ENCODE assay signal across 8 cellular contexts in the genomic region with DNA sequence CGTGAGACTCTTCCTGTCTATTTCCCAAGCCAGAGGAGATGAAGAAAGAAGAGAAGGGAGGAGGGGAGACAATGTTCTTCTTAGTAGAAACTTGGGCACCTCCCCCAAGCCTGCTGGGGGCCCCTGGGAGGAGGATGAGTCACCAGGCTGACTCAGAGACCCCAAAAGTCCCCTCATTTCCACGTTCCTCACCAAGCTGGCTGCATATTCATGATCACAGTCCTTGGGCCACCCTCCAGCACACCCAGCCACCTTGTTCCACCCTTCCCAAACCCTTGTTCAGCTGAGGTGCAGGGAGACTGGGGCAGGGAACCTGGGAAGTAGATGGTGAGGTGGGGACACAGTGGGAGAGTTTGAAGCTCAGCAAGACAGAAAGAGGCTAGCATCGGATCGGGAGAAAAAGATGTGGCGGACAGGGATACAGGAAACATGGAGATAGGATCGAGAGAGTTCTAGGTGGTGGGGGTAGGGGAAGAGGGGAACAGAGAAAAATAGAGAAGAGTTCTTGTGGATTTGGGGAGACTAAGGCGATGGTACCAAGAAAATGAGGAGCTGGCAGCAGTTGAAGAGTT. TPM values are rescaled to one million over a fixed set of nuclear protein-coding genes. Genes with fewer than 3 reads are reported as not detected.
DNase-seq lines count a peak whose midpoint lies in the region; ATAC-seq and TF ChIP-seq lines count a peak whose summit lies in the region.

No MANE protein-coding gene starts in this region.

- no TSS peak for BruUV-seq in mammary epithelial cell (replicated peaks; lab: Mats Ljungman, UMichigan)

- peaks cover 16% of the 10 kb centered on the region for H3K79me2 ChIP-seq in mammary epithelial cell (ENCODE audit: insufficient read depth, low read length)

- H3K9me3 ChIP-seq in CD8-positive, alpha-beta T cell (ENCODE audit: low read length) = no peaks in the 10 kb centered on the region
- H3K9me3 ChIP-seq in mammary epithelial cell (replicated peaks; ENCODE audit: insufficient read depth, low read length) (no peaks in the 10 kb centered on the region), liver (ENCODE audit: control insufficient read depth in 4 of 4, low read length in 3 of 4) (no peaks in the 10 kb centered on the region)
- no peaks in the 10 kb centered on the region for H3K9me3 ChIP-seq in effector memory CD4-positive, alpha-beta T cell (ENCODE audit: control insufficient read depth, low read length)

- POLR2A ChIA-PET in CD8-positive, alpha-beta T cell (lab: Charles Lee) = interaction anchor here (0.7 to 1.9 kb wide), 5 partner anchors 8 to 202 kb away, joined by 3 to 23 read pairs (median 4); a partner anchor contains a TSS

- H3K9ac ChIP-seq in mammary epithelial cell (ENCODE audit: insufficient read depth, low read length) = peak overlapping the region; percentile 74
- H3K9ac ChIP-seq in liver (ENCODE audit: low read depth in 1 of 2, low read length in 2 of 2) = peak overlapping the region; percentile 57 to 88

- WGBS in mammary epithelial cell (ENCODE audit: low coverage, missing lambda C conversion rate) = 3% methylated on average over 7 of the region's 7 CpGs
- WGBS in liver = 14% methylated on average over 7 of the region's 7 CpGs

- peak overlapping the region; percentile 77 for H3K4me3 Mint-ChIP-seq in CD8-positive, alpha-beta T cell
- peak overlapping the region; percentile 91 for H3K4me3 Mint-ChIP-seq in stimulated activated naive CD8-positive, alpha-beta T cell treated with anti-CD3 and anti-CD28 coated beads, Interleukin-15, Interleukin-2, amounts not matched to agents 100 ng/mL and 50 ng/mL, for 24 hours

- dilution Hi-C loops in mammary epithelial cell (cut with HindIII; ENCODE audit: low sequenced_read_pairs) = no loop called here

- no peak for TF ChIP-seq RAD21 in liver (IDR thresholded peaks at IDR 0.05)

- peak in 3 of 7 experiments; percentile 10 to 50 (median 40) for DNase-seq in CD8-positive, alpha-beta T cell
- DNase-seq in OCI-M1 (lab: John Stamatoyannopoulos, UW) (peak; percentile 55), mammary epithelial cell (peak; percentile 50), NCI-H2081 treated with DMSO at 0.1 percent for 48 hours (lab: John Stamatoyannopoulos, UW) (no peak), NCI-H1048 (lab: John Stamatoyannopoulos, UW) (no peak)
- no peak for DNase-seq in effector memory CD4-positive, alpha-beta T cell

- peak overlapping the region; percentile 94 for H2AFZ ChIP-seq in mammary epithelial cell (ENCODE audit: low read depth, low read length)

- no peak for ATAC-seq in CD8-positive, alpha-beta T cell

- H3K4me3 ChIP-seq in CD8-positive, alpha-beta T cell (ENCODE audit: low read depth, low read length) = no peak overlapping the region
- peak overlapping the region; percentile 70 to 93 (median 82) for H3K4me3 ChIP-seq in mammary epithelial cell (replicated peaks in 1 of 3; ENCODE audit: insufficient read depth in 1 of 3, low read depth in 2 of 3, low read length in 3 of 3)
- peak overlapping the region; percentile 56 to 76 (median 64) for H3K4me3 ChIP-seq in liver (ENCODE audit: low read depth in 1 of 3, low read length in 3 of 3)
- H3K4me3 ChIP-seq in effector memory CD4-positive, alpha-beta T cell (ENCODE audit: insufficient read depth, low read depth, low read length, poor library complexity, severe bottlenecking) = no peak overlapping the region

- H3K4me2 ChIP-seq in mammary epithelial cell (ENCODE audit: insufficient read depth, low read depth, low read length) = peak overlapping the region; percentile 90

- CTCF ChIA-PET in CD8-positive, alpha-beta T cell (lab: Charles Lee) = interaction anchor here (0.9 to 4.3 kb wide), 19 partner anchors 9 to 450 kb away, joined by 3 to 73 read pairs (median 10); a partner anchor contains a TSS
- CTCF ChIA-PET in mammary epithelial cell (lab: Charles Lee; ENCODE audit: low non-redundant PET) = interaction anchor here (0.6 kb wide), 1 partner anchor 65 kb away, joined by 4 read pairs; no protein-coding TSS in a partner anchor

- peaks cover 18% of the 10 kb centered on the region for H3K4me1 ChIP-seq in CD8-positive, alpha-beta T cell (ENCODE audit: insufficient read depth, low read length)
- H3K4me1 ChIP-seq in mammary epithelial cell (ENCODE audit: insufficient read depth, low read length) (peaks cover 8% of the 10 kb centered on the region), liver (ENCODE audit: control insufficient read depth in 4 of 4, insufficient read depth in 4 of 4, low read length in 3 of 4) (peaks cover 4 to 17% (median 12%) of the 10 kb centered on the region in 4 donors)
- H3K4me1 ChIP-seq in effector memory CD4-positive, alpha-beta T cell (ENCODE audit: control insufficient read depth, insufficient read depth, low read length, poor library complexity, severe bottlenecking) = peaks cover 7% of the 10 kb centered on the region

- H3K27ac ChIP-seq in CD8-positive, alpha-beta T cell (ENCODE audit: low read depth, low read length) = no peak overlapping the region
- H3K27ac ChIP-seq in mammary epithelial cell (ENCODE audit: insufficient read depth, low read depth, low read length) = peak overlapping the region; percentile 54
- H3K27ac ChIP-seq in liver (ENCODE audit: low read depth in 1 of 2, low read length in 2 of 2) = peak overlapping the region; percentile 49 to 68
- H3K27ac ChIP-seq in effector memory CD4-positive, alpha-beta T cell (ENCODE audit: insufficient read depth, low read length, poor library complexity, severe bottlenecking) = no peak overlapping the region

- intact Hi-C loops in CD8-positive, alpha-beta T cell (cut with DNase I, micrococcal nuclease) = loop anchor here in 1 of 2 experiments (10.0 kb wide), 1 partner anchor 471 kb away; no protein-coding TSS in a partner anchor
- intact Hi-C loops in mammary epithelial cell (cut with micrococcal nuclease) = loop anchor here (10.0 kb wide), 1 partner anchor 631 kb away; a partner anchor contains a TSS

- TF ChIP-seq CTCF in CD8-positive, alpha-beta T cell (IDR thresholded peaks at IDR 0.05) = no peak
- TF ChIP-seq CTCF in mammary epithelial cell (conservative IDR thresholded peaks at IDR 0.05 in 1 of 2, IDR thresholded peaks at IDR 0.05 in 1 of 2; ENCODE audit: extremely low read depth in 1 of 2, insufficient read depth in 1 of 2, low read depth in 1 of 2, low read length in 2 of 2) (no peak), liver (IDR thresholded peaks at IDR 0.05; ENCODE audit: low read depth, low read length, missing input control) (no peak)

- H3K9me3 Mint-ChIP-seq in CD8-positive, alpha-beta T cell = no peaks in the 10 kb centered on the region
- no peaks in the 10 kb centered on the region for H3K9me3 Mint-ChIP-seq in stimulated activated naive CD8-positive, alpha-beta T cell treated with anti-CD3 and anti-CD28 coated beads, Interleukin-15, Interleukin-2, amounts not matched to agents 100 ng/mL and 50 ng/mL, for 24 hours

- peaks cover 24% of the 10 kb centered on the region for H3K4me1 Mint-ChIP-seq in CD8-positive, alpha-beta T cell (ENCODE audit: low read depth)
- H3K4me1 Mint-ChIP-seq in stimulated activated naive CD8-positive, alpha-beta T cell treated with anti-CD3 and anti-CD28 coated beads, Interleukin-15, Interleukin-2, amounts not matched to agents 100 ng/mL and 50 ng/mL, for 24 hours (ENCODE audit: low read depth) = peaks cover 42% of the 10 kb centered on the region

- no peaks in the 10 kb centered on the region for H3K36me3 Mint-ChIP-seq in CD8-positive, alpha-beta T cell
- peaks cover 4% of the 10 kb centered on the region for H3K36me3 Mint-ChIP-seq in stimulated activated naive CD8-positive, alpha-beta T cell treated with anti-CD3 and anti-CD28 coated beads, Interleukin-15, Interleukin-2, amounts not matched to agents 100 ng/mL and 50 ng/mL, for 24 hours (ENCODE audit: low read depth)

- in situ Hi-C loops in mammary epithelial cell (cut with MboI; ENCODE audit: low sequenced_read_pairs in 2 of 2) = loop anchor here (5.0 to 25.0 kb wide), 3 partner anchors 188 to 448 kb away; a partner anchor contains a TSS

- H3K27me3 ChIP-seq in CD8-positive, alpha-beta T cell (ENCODE audit: insufficient read depth, low read length) = no peaks in the 10 kb centered on the region
- H3K27me3 ChIP-seq in mammary epithelial cell (ENCODE audit: insufficient read depth, low read length) (no peaks in the 10 kb centered on the region), liver (ENCODE audit: control insufficient read depth in 4 of 4, insufficient read depth in 4 of 4, low read length in 3 of 4) (no peaks in the 10 kb centered on the region)
- no peaks in the 10 kb centered on the region for H3K27me3 ChIP-seq in effector memory CD4-positive, alpha-beta T cell (replicated peaks; ENCODE audit: control insufficient read depth, insufficient read depth, low read length, poor library complexity, severe bottlenecking)

- H3K27ac Mint-ChIP-seq in CD8-positive, alpha-beta T cell = peak overlapping the region; percentile 69
- H3K27ac Mint-ChIP-seq in stimulated activated naive CD8-positive, alpha-beta T cell treated with anti-CD3 and anti-CD28 coated beads, Interleukin-15, Interleukin-2, amounts not matched to agents 100 ng/mL and 50 ng/mL, for 24 hours = peak overlapping the region; percentile 97

- no peaks in the 10 kb centered on the region for H3K36me3 ChIP-seq in CD8-positive, alpha-beta T cell (ENCODE audit: insufficient read depth, low read length)
- H3K36me3 ChIP-seq in mammary epithelial cell (ENCODE audit: insufficient read depth, low read length) (peaks cover 4% of the 10 kb centered on the region), liver (ENCODE audit: control insufficient read depth in 4 of 4, insufficient read depth in 3 of 4, low read depth in 1 of 4, low read length in 3 of 4) (peaks cover 0 to 6% (median 4%) of the 10 kb centered on the region in 4 donors)
- H3K36me3 ChIP-seq in effector memory CD4-positive, alpha-beta T cell (ENCODE audit: control insufficient read depth, insufficient read depth, low read length) = no peaks in the 10 kb centered on the region

- H4K20me1 ChIP-seq in mammary epithelial cell (ENCODE audit: insufficient read depth, low read length) = no peaks in the 10 kb centered on the region

- no peaks in the 10 kb centered on the region for H3K27me3 Mint-ChIP-seq in CD8-positive, alpha-beta T cell (ENCODE audit: low read depth)
- H3K27me3 Mint-ChIP-seq in stimulated activated naive CD8-positive, alpha-beta T cell treated with anti-CD3 and anti-CD28 coated beads, Interleukin-15, Interleukin-2, amounts not matched to agents 100 ng/mL and 50 ng/mL, for 24 hours = no peaks in the 10 kb centered on the region

RNA-seq across cellular contexts. Expression of a gene that starts 0.7 kb away (rescaled TPM):
- total RNA-seq in CD8-positive, alpha-beta T cell = 1 to 10 TPM; 1.1 to 1.2 TPM
- total RNA-seq in mammary epithelial cell (10 to 100 TPM; 27.7 to 98.2 TPM), liver (10 to 100 TPM; 18.0 to 20.6 TPM)
- polyA plus RNA-seq in mammary epithelial cell (53.8 TPM), liver (10 to 100 TPM; 44.3 to 72.9 TPM)
- 15.2 TPM for polyA minus RNA-seq in mammary epithelial cell

RNA-seq across cellular contexts. Expression of a gene that starts 5.1 kb away (rescaled TPM):
- total RNA-seq in CD8-positive, alpha-beta T cell = 1,000 to 10,000 TPM; 6,306 to 6,659 TPM
- 1,000 to 10,000 TPM; 1,002 to 1,257 TPM for total RNA-seq in mammary epithelial cell
- polyA plus RNA-seq in mammary epithelial cell = 1,814 TPM
- 967 TPM for polyA minus RNA-seq in mammary epithelial cell
- 1,000 to 10,000 TPM in 1 of 2 donors, 100 to 1,000 TPM in 1; 452 to 1,886 TPM for total RNA-seq in liver
- 1,000 to 10,000 TPM in 1 of 2 donors, 100 to 1,000 TPM in 1; 812 to 3,145 TPM for polyA plus RNA-seq in liver

RNA-seq across cellular contexts. Expression of a gene that starts 8.0 kb away (rescaled TPM):
- total RNA-seq in CD8-positive, alpha-beta T cell = 10 to 100 TPM; 90.4 to 91.1 TPM
- 10 to 100 TPM; 58.7 to 60.5 TPM for total RNA-seq in mammary epithelial cell
- 85.8 TPM for polyA plus RNA-seq in mammary epithelial cell
- polyA minus RNA-seq in mammary epithelial cell = 49.5 TPM
- 100 to 1,000 TPM in 1 of 2 donors, 10 to 100 TPM in 1; 88.9 to 104 TPM for total RNA-seq in liver
- polyA plus RNA-seq in liver = 100 to 1,000 TPM; 144 to 182 TPM

RNA-seq across cellular contexts. Expression of a gene that starts 17.7 kb away (rescaled TPM):
- total RNA-seq in CD8-positive, alpha-beta T cell = 1 to 10 TPM; 3.0 to 3.7 TPM
- total RNA-seq in mammary epithelial cell (1 to 10 TPM; 6.7 to 8.8 TPM), liver (10 to 100 TPM in 1 of 2 donors, 1 to 10 TPM in 1; 7.4 to 10.3 TPM)
- polyA plus RNA-seq in mammary epithelial cell (11.0 TPM), liver (10 to 100 TPM in 1 of 2 donors, 1 to 10 TPM in 1; 4.4 to 10.2 TPM)
- polyA minus RNA-seq in mammary epithelial cell = not detected

RNA-seq across cellular contexts. Expression of a gene that starts 22.1 kb away (rescaled TPM):
- total RNA-seq in CD8-positive, alpha-beta T cell = 1 to 10 TPM; 7.2 to 7.7 TPM
- total RNA-seq in mammary epithelial cell (10 to 100 TPM; 77.3 to 98.0 TPM), liver (10 to 100 TPM; 46.8 to 70.3 TPM)
- polyA plus RNA-seq in mammary epithelial cell (84.2 TPM), liver (10 to 100 TPM; 38.8 to 62.5 TPM)
- 38.3 TPM for polyA minus RNA-seq in mammary epithelial cell

Comparison
In these comparisons a context has a peak if more than half of its experiments do, and no peak if none do; other contexts are left out.
1. DNase-seq: peak in OCI-M1 (single experiment) and mammary epithelial cell (single experiment); none in NCI-H2081 treated with DMSO at 0.1 percent for 48 hours (single experiment), effector memory CD4-positive, alpha-beta T cell (0 of 3) and NCI-H1048 (single experiment).
2. H3K27ac ChIP-seq: peak in mammary epithelial cell (single experiment) and liver (2 of 2); none in CD8-positive, alpha-beta T cell (single experiment) and effector memory CD4-positive, alpha-beta T cell (single experiment).
3. H3K4me3 ChIP-seq: peak in mammary epithelial cell (3 of 3) and liver (3 of 3); none in CD8-positive, alpha-beta T cell (single experiment) and effector memory CD4-positive, alpha-beta T cell (single experiment).
4. RNA of a gene that starts 0.7 kb away (total RNA-seq): 27.7 to 98.2 TPM in mammary epithelial cell and 18.0 to 20.6 TPM in liver; 1.1 to 1.2 TPM in CD8-positive, alpha-beta T cell; every median in the first group is over 4 times any median in the second.